22 cellular contexts compared by ENCODE assay signal in genomic region chr7:151717415-151717814, GRCh38.
DNase-seq lines count a peak whose midpoint lies in the region; ATAC-seq and TF ChIP-seq lines count a peak whose summit lies in the region.
"Had no signal": no experiment of that assay in that cellular context is flagged by ENCODE, and none has a peak within 500 bp of the region (broad histone marks: within the 10 kb centered on the region; RNA-seq: fewer than 3 reads in every experiment).

No MANE protein-coding gene starts in this region.

- ATAC-seq in left lung (peak; percentile 56), GM21825 (IDR thresholded peaks at IDR 0.05; ENCODE audit: unreplicated experiment) (no peak), GM21423 (IDR thresholded peaks at IDR 0.05; ENCODE audit: unreplicated experiment) (no peak)
- ATAC-seq: activated CD8-positive, alpha-beta memory T cell treated with anti-CD3 and anti-CD28 coated beads, Interleukin-2, amount 10 ng/mL, durations not matched to agents 7 days and 5 days; foreskin keratinocyte; GM12878; natural killer cell; T-cell had no signal

- no peak for TF ChIP-seq POLR2A in stomach (IDR thresholded peaks at IDR 0.05)

- no peak for TF ChIP-seq RAD21 in Ishikawa (IDR thresholded peaks at IDR 0.05; ENCODE audit: low read depth)

- WGBS in stomach, 5 donors: 27 to 54% (median 36%) methylated on average over 5 of the region's 5 CpGs

- H3K36me3 ChIP-seq in left lung: no peaks in the 10 kb centered on the region
- no peaks in the 10 kb centered on the region for H3K36me3 ChIP-seq in stomach
- H3K36me3 ChIP-seq: SJCRH30, suprapubic skin, vagina had no signal

- no peaks in the 10 kb centered on the region for H3K27me3 ChIP-seq in left lung
- H3K27me3 ChIP-seq in stomach: no peaks in the 10 kb centered on the region
- H3K27me3 ChIP-seq: foreskin keratinocyte, SJCRH30, suprapubic skin, vagina had no signal

- H3K9me3 ChIP-seq in left lung: no peaks in the 10 kb centered on the region
- no peaks in the 10 kb centered on the region for H3K9me3 ChIP-seq in stomach
- H3K9me3 ChIP-seq: SJCRH30, suprapubic skin, vagina had no signal

- no peaks in the 10 kb centered on the region for H3K4me1 ChIP-seq in left lung
- peaks cover 26 to 63% (median 43%) of the 10 kb centered on the region in 4 donors for H3K4me1 ChIP-seq in stomach
- H3K4me1 ChIP-seq: foreskin keratinocyte, SJCRH30, suprapubic skin, vagina had no signal

- intact Hi-C loops in left lung (cut with DNase I) (no loop called here), stomach (cut with DNase I; ENCODE audit: low total_unique reads) (no loop called here)

- DNase-seq in cerebellum (ENCODE audit: low spot score) (peak; percentile 84), left lung (peak; percentile 64 to 74), stomach (peak; percentile 76), SHP77 (lab: John Stamatoyannopoulos, UW) (no peak)
- DNase-seq: activated CD4-positive, alpha-beta T cell treated with anti-CD3 and anti-CD28 coated beads for 48 hours; activated CD8-positive, alpha-beta memory T cell treated with anti-CD3 and anti-CD28 coated beads, Interleukin-2, amount 10 ng/mL, durations not matched to agents 7 days and 5 days; CD4-positive, alpha-beta T cell; DMS53; effector memory CD4-positive, alpha-beta T cell; foreskin keratinocyte; natural killer cell; NCI-H187; PC-9; SJCRH30; T-cell had no signal

- H3K27ac ChIP-seq in left lung (peak overlapping the region in 1 of 2 donors; percentile 39), stomach (peak overlapping the region; percentile 3 to 74 (median 55))
- H3K27ac ChIP-seq: foreskin keratinocyte, KMS-11, PC-9, SJCRH30, suprapubic skin, vagina had no signal

- no peak for TF ChIP-seq EP300 in Ishikawa (IDR thresholded peaks at IDR 0.05; ENCODE audit: borderline replicate concordance)
- TF ChIP-seq EP300 in stomach (IDR thresholded peaks at IDR 0.05): no peak

- H3K4me3 ChIP-seq in left lung: no peak overlapping the region
- H3K4me3 ChIP-seq in stomach: no peak overlapping the region
- H3K4me3 ChIP-seq: GM12878, PC-9, SJCRH30, suprapubic skin, vagina had no signal

- TF ChIP-seq CTCF in left lung (IDR thresholded peaks at IDR 0.05) (no peak), stomach (IDR thresholded peaks at IDR 0.05) (no peak)

TF ChIP-seq in Ishikawa, 13 proteins besides CTCF, POLR2A, EP300 and RAD21:
- TF ChIP-seq TCF12 (IDR thresholded peaks at IDR 0.05; ENCODE audit: low read depth) (no peak), TEAD4 (IDR thresholded peaks at IDR 0.05) (no peak), NFIC (IDR thresholded peaks at IDR 0.05) (0 out of 2 replicates have a peak, but pooled peaks have one; percentile 24), EGR1 (IDR thresholded peaks at IDR 0.05) (0 out of 2 replicates have a peak, but pooled peaks have one; percentile 39), CREB1 (IDR thresholded peaks at IDR 0.05; ENCODE audit: low read depth) (no peak), YY1 (IDR thresholded peaks at IDR 0.05; ENCODE audit: low read depth) (no peak), USF1 (IDR thresholded peaks at IDR 0.05) (no peak), FOXM1 (IDR thresholded peaks at IDR 0.05; ENCODE audit: borderline replicate concordance, low read depth) (no peak)
TF ChIP-seq in Ishikawa: peak in this region for 2.

Comparison
In these comparisons a context has a peak if more than half of its experiments do, and no peak if none do; other contexts are left out.
1. DNase-seq: peak in cerebellum (single experiment), left lung (2 of 2) and stomach (single experiment); none in SHP77 (0 of 2).